1 cellular context compared by ENCODE assay signal in the genomic region with DNA sequence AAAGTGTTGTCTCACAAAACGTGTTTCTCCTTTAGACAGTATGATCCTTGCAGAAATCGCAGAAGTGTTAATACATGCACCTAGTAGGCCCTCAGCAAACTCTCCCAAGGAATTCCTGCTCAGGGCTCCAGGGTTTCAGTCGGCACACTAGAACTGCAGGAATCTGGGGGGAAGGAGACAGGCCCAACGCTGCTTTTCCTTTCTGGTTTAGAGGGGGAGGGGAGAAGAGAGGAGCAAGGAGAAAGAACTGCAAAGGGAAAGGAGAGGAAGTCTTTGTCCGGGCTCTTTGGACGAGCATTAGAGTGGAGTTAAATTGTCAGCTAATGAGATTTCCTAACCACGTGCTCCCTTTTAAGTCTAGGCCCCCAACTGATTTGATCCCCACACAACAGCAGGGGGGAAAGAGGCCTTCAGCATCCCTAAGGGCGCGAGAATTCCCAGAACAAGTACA.
TF ChIP-seq lines count a peak whose summit lies in the region.

No MANE protein-coding gene starts in this region.

TF ChIP-seq in HEK293, 187 proteins besides CTCF, POLR2A, EP300 and RAD21 (continued from another document and continues in another):
- TF ChIP-seq, protein P1, sequence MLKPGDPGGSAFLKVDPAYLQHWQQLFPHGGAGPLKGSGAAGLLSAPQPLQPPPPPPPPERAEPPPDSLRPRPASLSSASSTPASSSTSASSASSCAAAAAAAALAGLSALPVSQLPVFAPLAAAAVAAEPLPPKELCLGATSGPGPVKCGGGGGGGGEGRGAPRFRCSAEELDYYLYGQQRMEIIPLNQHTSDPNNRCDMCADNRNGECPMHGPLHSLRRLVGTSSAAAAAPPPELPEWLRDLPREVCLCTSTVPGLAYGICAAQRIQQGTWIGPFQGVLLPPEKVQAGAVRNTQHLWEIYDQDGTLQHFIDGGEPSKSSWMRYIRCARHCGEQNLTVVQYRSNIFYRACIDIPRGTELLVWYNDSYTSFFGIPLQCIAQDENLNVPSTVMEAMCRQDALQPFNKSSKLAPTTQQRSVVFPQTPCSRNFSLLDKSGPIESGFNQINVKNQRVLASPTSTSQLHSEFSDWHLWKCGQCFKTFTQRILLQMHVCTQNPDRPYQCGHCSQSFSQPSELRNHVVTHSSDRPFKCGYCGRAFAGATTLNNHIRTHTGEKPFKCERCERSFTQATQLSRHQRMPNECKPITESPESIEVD (tag by site-specific recombination; IDR thresholded peaks at IDR 0.05): peak; percentile 50
- TF ChIP-seq ZNF747 (tag by site-specific recombination; IDR thresholded peaks at IDR 0.05): no peak
- TF ChIP-seq EGR2 (tag by site-specific recombination; IDR thresholded peaks at IDR 0.05; ENCODE audit: low read depth): no peak
- TF ChIP-seq ZNF292 (tag by site-specific recombination; IDR thresholded peaks at IDR 0.05; ENCODE audit: borderline replicate concordance, low read depth): no peak
- 0 out of 2 replicates have a peak, but pooled peaks have one; percentile 28 for TF ChIP-seq ZSCAN23 (tag by site-specific recombination; IDR thresholded peaks at IDR 0.05)
- TF ChIP-seq WT1 (tag by site-specific recombination; IDR thresholded peaks at IDR 0.05): no peak
- TF ChIP-seq ZIC2 (tag by site-specific recombination; IDR thresholded peaks at IDR 0.05): peak; percentile 86
- TF ChIP-seq, protein P2, sequence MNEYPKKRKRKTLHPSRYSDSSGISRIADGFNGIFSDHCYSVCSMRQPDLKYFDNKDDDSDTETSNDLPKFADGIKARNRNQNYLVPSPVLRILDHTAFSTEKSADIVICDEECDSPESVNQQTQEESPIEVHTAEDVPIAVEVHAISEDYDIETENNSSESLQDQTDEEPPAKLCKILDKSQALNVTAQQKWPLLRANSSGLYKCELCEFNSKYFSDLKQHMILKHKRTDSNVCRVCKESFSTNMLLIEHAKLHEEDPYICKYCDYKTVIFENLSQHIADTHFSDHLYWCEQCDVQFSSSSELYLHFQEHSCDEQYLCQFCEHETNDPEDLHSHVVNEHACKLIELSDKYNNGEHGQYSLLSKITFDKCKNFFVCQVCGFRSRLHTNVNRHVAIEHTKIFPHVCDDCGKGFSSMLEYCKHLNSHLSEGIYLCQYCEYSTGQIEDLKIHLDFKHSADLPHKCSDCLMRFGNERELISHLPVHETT (tag by site-specific recombination; IDR thresholded peaks at IDR 0.05): no peak
- peak; percentile 69 for TF ChIP-seq IKZF3 (tag by site-specific recombination; IDR thresholded peaks at IDR 0.05)
- TF ChIP-seq, protein P3, sequence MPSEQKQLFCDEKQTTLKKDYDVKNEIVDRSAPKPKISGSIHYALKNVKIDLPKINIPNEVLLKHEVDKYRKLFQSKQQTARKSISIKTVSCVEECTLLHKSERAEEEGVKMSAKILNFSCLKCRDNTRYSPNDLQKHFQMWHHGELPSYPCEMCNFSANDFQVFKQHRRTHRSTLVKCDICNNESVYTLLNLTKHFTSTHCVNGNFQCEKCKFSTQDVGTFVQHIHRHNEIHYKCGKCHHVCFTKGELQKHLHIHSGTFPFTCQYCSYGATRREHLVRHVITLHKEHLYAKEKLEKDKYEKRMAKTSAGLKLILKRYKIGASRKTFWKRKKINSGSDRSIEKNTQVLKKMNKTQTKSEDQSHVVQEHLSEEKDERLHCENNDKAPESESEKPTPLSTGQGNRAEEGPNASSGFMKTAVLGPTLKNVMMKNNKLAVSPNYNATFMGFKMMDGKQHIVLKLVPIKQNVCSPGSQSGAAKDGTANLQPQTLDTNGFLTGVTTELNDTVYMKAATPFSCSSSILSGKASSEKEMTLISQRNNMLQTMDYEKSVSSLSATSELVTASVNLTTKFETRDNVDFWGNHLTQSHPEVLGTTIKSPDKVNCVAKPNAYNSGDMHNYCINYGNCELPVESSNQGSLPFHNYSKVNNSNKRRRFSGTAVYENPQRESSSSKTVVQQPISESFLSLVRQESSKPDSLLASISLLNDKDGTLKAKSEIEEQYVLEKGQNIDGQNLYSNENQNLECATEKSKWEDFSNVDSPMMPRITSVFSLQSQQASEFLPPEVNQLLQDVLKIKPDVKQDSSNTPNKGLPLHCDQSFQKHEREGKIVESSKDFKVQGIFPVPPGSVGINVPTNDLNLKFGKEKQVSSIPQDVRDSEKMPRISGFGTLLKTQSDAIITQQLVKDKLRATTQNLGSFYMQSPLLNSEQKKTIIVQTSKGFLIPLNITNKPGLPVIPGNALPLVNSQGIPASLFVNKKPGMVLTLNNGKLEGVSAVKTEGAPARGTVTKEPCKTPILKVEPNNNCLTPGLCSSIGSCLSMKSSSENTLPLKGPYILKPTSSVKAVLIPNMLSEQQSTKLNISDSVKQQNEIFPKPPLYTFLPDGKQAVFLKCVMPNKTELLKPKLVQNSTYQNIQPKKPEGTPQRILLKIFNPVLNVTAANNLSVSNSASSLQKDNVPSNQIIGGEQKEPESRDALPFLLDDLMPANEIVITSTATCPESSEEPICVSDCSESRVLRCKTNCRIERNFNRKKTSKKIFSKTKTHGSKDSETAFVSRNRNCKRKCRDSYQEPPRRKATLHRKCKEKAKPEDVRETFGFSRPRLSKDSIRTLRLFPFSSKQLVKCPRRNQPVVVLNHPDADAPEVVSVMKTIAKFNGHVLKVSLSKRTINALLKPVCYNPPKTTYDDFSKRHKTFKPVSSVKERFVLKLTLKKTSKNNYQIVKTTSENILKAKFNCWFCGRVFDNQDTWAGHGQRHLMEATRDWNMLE (tag by site-specific recombination; conservative IDR thresholded peaks at IDR 0.05; ENCODE audit: low read depth): no peak
- no peak for TF ChIP-seq ZNF548 (tag by site-specific recombination; IDR thresholded peaks at IDR 0.05)
- TF ChIP-seq ZFP41 (tag by site-specific recombination; IDR thresholded peaks at IDR 0.05; ENCODE audit: borderline replicate concordance): no peak
- no peak for TF ChIP-seq ZNF664 (tag by site-specific recombination; IDR thresholded peaks at IDR 0.05)
- TF ChIP-seq, protein P4, sequence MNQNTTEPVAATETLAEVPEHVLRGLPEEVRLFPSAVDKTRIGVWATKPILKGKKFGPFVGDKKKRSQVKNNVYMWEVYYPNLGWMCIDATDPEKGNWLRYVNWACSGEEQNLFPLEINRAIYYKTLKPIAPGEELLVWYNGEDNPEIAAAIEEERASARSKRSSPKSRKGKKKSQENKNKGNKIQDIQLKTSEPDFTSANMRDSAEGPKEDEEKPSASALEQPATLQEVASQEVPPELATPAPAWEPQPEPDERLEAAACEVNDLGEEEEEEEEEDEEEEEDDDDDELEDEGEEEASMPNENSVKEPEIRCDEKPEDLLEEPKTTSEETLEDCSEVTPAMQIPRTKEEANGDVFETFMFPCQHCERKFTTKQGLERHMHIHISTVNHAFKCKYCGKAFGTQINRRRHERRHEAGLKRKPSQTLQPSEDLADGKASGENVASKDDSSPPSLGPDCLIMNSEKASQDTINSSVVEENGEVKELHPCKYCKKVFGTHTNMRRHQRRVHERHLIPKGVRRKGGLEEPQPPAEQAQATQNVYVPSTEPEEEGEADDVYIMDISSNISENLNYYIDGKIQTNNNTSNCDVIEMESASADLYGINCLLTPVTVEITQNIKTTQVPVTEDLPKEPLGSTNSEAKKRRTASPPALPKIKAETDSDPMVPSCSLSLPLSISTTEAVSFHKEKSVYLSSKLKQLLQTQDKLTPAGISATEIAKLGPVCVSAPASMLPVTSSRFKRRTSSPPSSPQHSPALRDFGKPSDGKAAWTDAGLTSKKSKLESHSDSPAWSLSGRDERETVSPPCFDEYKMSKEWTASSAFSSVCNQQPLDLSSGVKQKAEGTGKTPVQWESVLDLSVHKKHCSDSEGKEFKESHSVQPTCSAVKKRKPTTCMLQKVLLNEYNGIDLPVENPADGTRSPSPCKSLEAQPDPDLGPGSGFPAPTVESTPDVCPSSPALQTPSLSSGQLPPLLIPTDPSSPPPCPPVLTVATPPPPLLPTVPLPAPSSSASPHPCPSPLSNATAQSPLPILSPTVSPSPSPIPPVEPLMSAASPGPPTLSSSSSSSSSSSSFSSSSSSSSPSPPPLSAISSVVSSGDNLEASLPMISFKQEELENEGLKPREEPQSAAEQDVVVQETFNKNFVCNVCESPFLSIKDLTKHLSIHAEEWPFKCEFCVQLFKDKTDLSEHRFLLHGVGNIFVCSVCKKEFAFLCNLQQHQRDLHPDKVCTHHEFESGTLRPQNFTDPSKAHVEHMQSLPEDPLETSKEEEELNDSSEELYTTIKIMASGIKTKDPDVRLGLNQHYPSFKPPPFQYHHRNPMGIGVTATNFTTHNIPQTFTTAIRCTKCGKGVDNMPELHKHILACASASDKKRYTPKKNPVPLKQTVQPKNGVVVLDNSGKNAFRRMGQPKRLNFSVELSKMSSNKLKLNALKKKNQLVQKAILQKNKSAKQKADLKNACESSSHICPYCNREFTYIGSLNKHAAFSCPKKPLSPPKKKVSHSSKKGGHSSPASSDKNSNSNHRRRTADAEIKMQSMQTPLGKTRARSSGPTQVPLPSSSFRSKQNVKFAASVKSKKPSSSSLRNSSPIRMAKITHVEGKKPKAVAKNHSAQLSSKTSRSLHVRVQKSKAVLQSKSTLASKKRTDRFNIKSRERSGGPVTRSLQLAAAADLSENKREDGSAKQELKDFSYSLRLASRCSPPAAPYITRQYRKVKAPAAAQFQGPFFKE (tag by site-specific recombination; IDR thresholded peaks at IDR 0.05; ENCODE audit: borderline replicate concordance): no peak
- TF ChIP-seq, protein P5, sequence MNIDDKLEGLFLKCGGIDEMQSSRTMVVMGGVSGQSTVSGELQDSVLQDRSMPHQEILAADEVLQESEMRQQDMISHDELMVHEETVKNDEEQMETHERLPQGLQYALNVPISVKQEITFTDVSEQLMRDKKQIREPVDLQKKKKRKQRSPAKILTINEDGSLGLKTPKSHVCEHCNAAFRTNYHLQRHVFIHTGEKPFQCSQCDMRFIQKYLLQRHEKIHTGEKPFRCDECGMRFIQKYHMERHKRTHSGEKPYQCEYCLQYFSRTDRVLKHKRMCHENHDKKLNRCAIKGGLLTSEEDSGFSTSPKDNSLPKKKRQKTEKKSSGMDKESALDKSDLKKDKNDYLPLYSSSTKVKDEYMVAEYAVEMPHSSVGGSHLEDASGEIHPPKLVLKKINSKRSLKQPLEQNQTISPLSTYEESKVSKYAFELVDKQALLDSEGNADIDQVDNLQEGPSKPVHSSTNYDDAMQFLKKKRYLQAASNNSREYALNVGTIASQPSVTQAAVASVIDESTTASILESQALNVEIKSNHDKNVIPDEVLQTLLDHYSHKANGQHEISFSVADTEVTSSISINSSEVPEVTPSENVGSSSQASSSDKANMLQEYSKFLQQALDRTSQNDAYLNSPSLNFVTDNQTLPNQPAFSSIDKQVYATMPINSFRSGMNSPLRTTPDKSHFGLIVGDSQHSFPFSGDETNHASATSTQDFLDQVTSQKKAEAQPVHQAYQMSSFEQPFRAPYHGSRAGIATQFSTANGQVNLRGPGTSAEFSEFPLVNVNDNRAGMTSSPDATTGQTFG (tag by site-specific recombination; IDR thresholded peaks at IDR 0.05; ENCODE audit: borderline replicate concordance): no peak
- no peak for TF ChIP-seq KLF16 (tag by site-specific recombination; IDR thresholded peaks at IDR 0.05)
- TF ChIP-seq ZNF341 (tag by site-specific recombination; IDR thresholded peaks at IDR 0.05; ENCODE audit: low read depth): peak; percentile 57
- peak; percentile 37; the same call in 1 of the 2 replicates for TF ChIP-seq ZNF423 (tag by site-specific recombination; IDR thresholded peaks at IDR 0.05)
- TF ChIP-seq GLIS1 (tag by site-specific recombination; IDR thresholded peaks at IDR 0.05): peak; percentile 72
- TF ChIP-seq, protein P6, sequence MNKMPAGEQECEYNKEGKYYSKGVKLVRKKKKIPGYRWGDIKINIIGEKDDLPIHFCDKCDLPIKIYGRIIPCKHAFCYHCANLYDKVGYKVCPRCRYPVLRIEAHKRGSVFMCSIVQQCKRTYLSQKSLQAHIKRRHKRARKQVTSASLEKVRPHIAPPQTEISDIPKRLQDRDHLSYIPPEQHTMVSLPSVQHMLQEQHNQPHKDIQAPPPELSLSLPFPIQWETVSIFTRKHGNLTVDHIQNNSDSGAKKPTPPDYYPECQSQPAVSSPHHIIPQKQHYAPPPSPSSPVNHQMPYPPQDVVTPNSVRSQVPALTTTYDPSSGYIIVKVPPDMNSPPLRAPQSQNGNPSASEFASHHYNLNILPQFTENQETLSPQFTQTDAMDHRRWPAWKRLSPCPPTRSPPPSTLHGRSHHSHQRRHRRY (tag by site-specific recombination; IDR thresholded peaks at IDR 0.05): no peak
- TF ChIP-seq SETDB1 (IDR thresholded peaks at IDR 0.05; ENCODE audit: insufficient read length, low read length): no peak
- no peak for TF ChIP-seq ZNF112 (tag by site-specific recombination; IDR thresholded peaks at IDR 0.05)
- TF ChIP-seq, protein P7, sequence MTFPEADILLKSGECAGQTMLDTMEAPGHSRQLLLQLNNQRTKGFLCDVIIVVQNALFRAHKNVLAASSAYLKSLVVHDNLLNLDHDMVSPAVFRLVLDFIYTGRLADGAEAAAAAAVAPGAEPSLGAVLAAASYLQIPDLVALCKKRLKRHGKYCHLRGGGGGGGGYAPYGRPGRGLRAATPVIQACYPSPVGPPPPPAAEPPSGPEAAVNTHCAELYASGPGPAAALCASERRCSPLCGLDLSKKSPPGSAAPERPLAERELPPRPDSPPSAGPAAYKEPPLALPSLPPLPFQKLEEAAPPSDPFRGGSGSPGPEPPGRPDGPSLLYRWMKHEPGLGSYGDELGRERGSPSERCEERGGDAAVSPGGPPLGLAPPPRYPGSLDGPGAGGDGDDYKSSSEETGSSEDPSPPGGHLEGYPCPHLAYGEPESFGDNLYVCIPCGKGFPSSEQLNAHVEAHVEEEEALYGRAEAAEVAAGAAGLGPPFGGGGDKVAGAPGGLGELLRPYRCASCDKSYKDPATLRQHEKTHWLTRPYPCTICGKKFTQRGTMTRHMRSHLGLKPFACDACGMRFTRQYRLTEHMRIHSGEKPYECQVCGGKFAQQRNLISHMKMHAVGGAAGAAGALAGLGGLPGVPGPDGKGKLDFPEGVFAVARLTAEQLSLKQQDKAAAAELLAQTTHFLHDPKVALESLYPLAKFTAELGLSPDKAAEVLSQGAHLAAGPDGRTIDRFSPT (tag by site-specific recombination; IDR thresholded peaks at IDR 0.05): no peak
- TF ChIP-seq ZNF223 (tag by site-specific recombination; IDR thresholded peaks at IDR 0.05): no peak
- TF ChIP-seq, protein P8, sequence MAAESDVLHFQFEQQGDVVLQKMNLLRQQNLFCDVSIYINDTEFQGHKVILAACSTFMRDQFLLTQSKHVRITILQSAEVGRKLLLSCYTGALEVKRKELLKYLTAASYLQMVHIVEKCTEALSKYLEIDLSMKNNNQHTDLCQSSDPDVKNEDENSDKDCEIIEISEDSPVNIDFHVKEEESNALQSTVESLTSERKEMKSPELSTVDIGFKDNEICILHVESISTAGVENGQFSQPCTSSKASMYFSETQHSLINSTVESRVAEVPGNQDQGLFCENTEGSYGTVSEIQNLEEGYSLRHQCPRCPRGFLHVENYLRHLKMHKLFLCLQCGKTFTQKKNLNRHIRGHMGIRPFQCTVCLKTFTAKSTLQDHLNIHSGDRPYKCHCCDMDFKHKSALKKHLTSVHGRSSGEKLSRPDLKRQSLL (tag by site-specific recombination; IDR thresholded peaks at IDR 0.05): no peak
- peak; percentile 74 for TF ChIP-seq PRDM1 (tag by site-specific recombination; IDR thresholded peaks at IDR 0.05)
- no peak for TF ChIP-seq ZNF776 (tag by site-specific recombination; IDR thresholded peaks at IDR 0.05; ENCODE audit: borderline replicate concordance)
